8 cellular contexts compared by ENCODE assay signal in genomic region chr14:39176263-39177167, GRCh38. TPM values are rescaled to one million over a fixed set of nuclear protein-coding genes. Genes with fewer than 3 reads are reported as not detected.
DNase-seq lines count a peak whose midpoint lies in the region; ATAC-seq lines count a peak whose summit lies in the region.

No MANE protein-coding gene starts in this region.

- no peaks in the 10 kb centered on the region for H3K9me3 ChIP-seq in iPS-18c (ENCODE audit: control insufficient read depth, insufficient read depth, low read length)

- ATAC-seq in activated T-helper 17 cell treated with anti-CD3 and anti-CD28 coated beads, Interleukin-2, amount 50 U/mL, for 72 hours (replicated peaks), result no peak
- no peak for ATAC-seq in stimulated activated naive B cell treated with anti-CD40 and anti-IgM and Interleukin-4, amounts not matched to agents 10 μg/mL and 1 μg/mL and 100 μg/mL, for 72 hours (replicated peaks)
- ATAC-seq in GM21619 (IDR thresholded peaks at IDR 0.05; ENCODE audit: unreplicated experiment), result no peak

- H3K9me3 Mint-ChIP-seq in T-helper 2 cell treated with Interferon-gamma antibody and Interleukin-4, amounts not matched to agents 5 μg/mL and 100 μg/mL, for 36 hours, result no peaks in the 10 kb centered on the region
- no peaks in the 10 kb centered on the region for H3K9me3 Mint-ChIP-seq in activated T-helper 17 cell treated with anti-CD3 and anti-CD28 coated beads, Interleukin-2, amount 50 U/mL, for 72 hours
- H3K9me3 Mint-ChIP-seq in stimulated activated naive B cell treated with anti-CD40 and anti-IgM and Interleukin-4, amounts not matched to agents 10 μg/mL and 1 μg/mL and 100 μg/mL, for 72 hours, result no peaks in the 10 kb centered on the region

- peak overlapping the region; percentile 97 for H3K27ac Mint-ChIP-seq in T-helper 2 cell treated with Interferon-gamma antibody and Interleukin-4, amounts not matched to agents 5 μg/mL and 100 μg/mL, for 36 hours
- H3K27ac Mint-ChIP-seq in activated T-helper 17 cell treated with anti-CD3 and anti-CD28 coated beads, Interleukin-2, amount 50 U/mL, for 72 hours, result peak overlapping the region; percentile 98
- peak overlapping the region; percentile 100 for H3K27ac Mint-ChIP-seq in stimulated activated naive B cell treated with anti-CD40 and anti-IgM and Interleukin-4, amounts not matched to agents 10 μg/mL and 1 μg/mL and 100 μg/mL, for 72 hours

- H3K4me3 Mint-ChIP-seq in T-helper 2 cell treated with Interferon-gamma antibody and Interleukin-4, amounts not matched to agents 5 μg/mL and 100 μg/mL, for 36 hours, result peak overlapping the region; percentile 94
- peak overlapping the region; percentile 92 for H3K4me3 Mint-ChIP-seq in activated T-helper 17 cell treated with anti-CD3 and anti-CD28 coated beads, Interleukin-2, amount 50 U/mL, for 72 hours
- H3K4me3 Mint-ChIP-seq in stimulated activated naive B cell treated with anti-CD40 and anti-IgM and Interleukin-4, amounts not matched to agents 10 μg/mL and 1 μg/mL and 100 μg/mL, for 72 hours, result peak overlapping the region; percentile 92 to 98

- H3K4me1 Mint-ChIP-seq in T-helper 2 cell treated with Interferon-gamma antibody and Interleukin-4, amounts not matched to agents 5 μg/mL and 100 μg/mL, for 36 hours (ENCODE audit: low read depth), result peaks cover 25% of the 10 kb centered on the region
- H3K4me1 Mint-ChIP-seq in activated T-helper 17 cell treated with anti-CD3 and anti-CD28 coated beads, Interleukin-2, amount 50 U/mL, for 72 hours, result peaks cover 16% of the 10 kb centered on the region
- peaks cover 9 to 27% of the 10 kb centered on the region in 2 donors for H3K4me1 Mint-ChIP-seq in stimulated activated naive B cell treated with anti-CD40 and anti-IgM and Interleukin-4, amounts not matched to agents 10 μg/mL and 1 μg/mL and 100 μg/mL, for 72 hours

- peak overlapping the region; percentile 91 for H3K4me3 ChIP-seq in iPS-18c (ENCODE audit: insufficient read depth, low read depth, low read length)

- no peaks in the 10 kb centered on the region for H3K27me3 Mint-ChIP-seq in T-helper 2 cell treated with Interferon-gamma antibody and Interleukin-4, amounts not matched to agents 5 μg/mL and 100 μg/mL, for 36 hours (ENCODE audit: low read depth)
- no peaks in the 10 kb centered on the region for H3K27me3 Mint-ChIP-seq in activated T-helper 17 cell treated with anti-CD3 and anti-CD28 coated beads, Interleukin-2, amount 50 U/mL, for 72 hours
- H3K27me3 Mint-ChIP-seq in stimulated activated naive B cell treated with anti-CD40 and anti-IgM and Interleukin-4, amounts not matched to agents 10 μg/mL and 1 μg/mL and 100 μg/mL, for 72 hours, result no peaks in the 10 kb centered on the region

- peaks cover 45% of the 10 kb centered on the region for H3K36me3 Mint-ChIP-seq in T-helper 2 cell treated with Interferon-gamma antibody and Interleukin-4, amounts not matched to agents 5 μg/mL and 100 μg/mL, for 36 hours (ENCODE audit: low read depth)
- no peaks in the 10 kb centered on the region for H3K36me3 Mint-ChIP-seq in activated T-helper 17 cell treated with anti-CD3 and anti-CD28 coated beads, Interleukin-2, amount 50 U/mL, for 72 hours (ENCODE audit: low read depth)
- H3K36me3 Mint-ChIP-seq in stimulated activated naive B cell treated with anti-CD40 and anti-IgM and Interleukin-4, amounts not matched to agents 10 μg/mL and 1 μg/mL and 100 μg/mL, for 72 hours, result peaks cover 27 to 36% of the 10 kb centered on the region in 2 donors

- DNase-seq in T-helper 2 cell treated with Interferon-gamma antibody and Interleukin-4, amounts not matched to agents 5 μg/mL and 100 μg/mL, for 36 hours (ENCODE audit: low spot score), result no peak
- DNase-seq in T-helper 2 cell, result no peak
- DNase-seq in stimulated activated naive B cell treated with anti-CD40 and anti-IgM and Interleukin-4, amounts not matched to agents 10 μg/mL and 1 μg/mL and 100 μg/mL, for 72 hours, result no peak
- DNase-seq in NK-92 (lab: John Stamatoyannopoulos, UW; ENCODE audit: unreplicated experiment), result no peak
- no peak for DNase-seq in MV-4-11 (lab: John Stamatoyannopoulos, UW)

RNA-seq across cellular contexts. Expression of gene PNN, which starts 1.5 kb away (rescaled TPM):
- total RNA-seq in activated T-helper 17 cell treated with anti-CD3 and anti-CD28 coated beads, Interleukin-2, amount 50 U/mL, for 72 hours, result 10 to 100 TPM; 65.1 to 98.0 TPM

RNA-seq across cellular contexts. Expression of gene TRAPPC6B, which starts 6.4 kb away (rescaled TPM):
- total RNA-seq in activated T-helper 17 cell treated with anti-CD3 and anti-CD28 coated beads, Interleukin-2, amount 50 U/mL, for 72 hours, result 10 to 100 TPM; 18.7 to 21.5 TPM

RNA-seq across cellular contexts. Expression of gene MIA2, which starts 57.2 kb away (rescaled TPM):
- total RNA-seq in activated T-helper 17 cell treated with anti-CD3 and anti-CD28 coated beads, Interleukin-2, amount 50 U/mL, for 72 hours, result 10 to 100 TPM; 15.4 to 17.7 TPM
